Comparison of ENCODE assay signal across 8 cellular contexts in the genomic region with DNA sequence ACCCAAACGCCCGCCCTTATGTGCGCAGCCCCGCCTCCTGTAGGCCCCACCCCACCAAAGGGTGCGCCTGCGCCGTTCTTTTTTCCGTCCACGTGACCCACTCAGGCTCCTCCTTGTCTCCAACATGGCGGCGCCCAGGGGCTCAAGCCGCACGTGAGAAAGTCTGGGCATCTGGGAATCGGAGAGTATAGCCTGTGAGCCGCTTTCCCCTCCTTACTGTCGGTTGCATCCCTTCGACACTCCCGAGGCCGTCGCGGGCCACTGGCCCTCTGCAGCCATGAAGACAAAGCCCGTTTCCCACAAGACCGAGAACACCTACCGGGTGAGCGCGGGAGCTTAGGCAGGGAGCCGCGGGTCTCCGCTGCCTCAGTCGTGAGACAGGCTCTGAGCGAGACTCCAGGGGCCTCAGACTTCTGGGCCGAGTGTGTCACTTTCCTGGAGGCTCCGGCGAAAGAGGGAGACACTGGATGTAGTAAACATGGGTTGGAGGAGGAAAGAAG. TPM values are rescaled to one million over a fixed set of nuclear protein-coding genes. Genes with fewer than 3 reads are reported as not detected.
DNase-seq lines count a peak whose midpoint lies in the region; ATAC-seq and TF ChIP-seq lines count a peak whose summit lies in the region.

TSS of gene UTP20 (plus strand) at position 100 of the 500 bp plus-strand sequence. CDS start at position 278, 178 bp downstream.

- DNase-seq in NCI-H2029 treated with DMSO at 0.1 percent for 48 hours (lab: John Stamatoyannopoulos, UW), result peak; percentile 77
- peak; percentile 80 for DNase-seq in T-helper 22 cell (ENCODE audit: low read depth)
- peak; percentile 69 for DNase-seq in astrocyte of the cerebellum (ENCODE audit: low read depth)
- DNase-seq in hepatic stellate cell (ENCODE audit: low spot score), result peak; percentile 85
- peak; percentile 72 for DNase-seq in renal cortical epithelial cell (ENCODE audit: low read depth)
- DNase-seq in aorta, result peak; percentile 94 to 98

- WGBS in aorta, 2 donors, result 0% methylated on average over 34 of the region's 34 CpGs

- H3K27me3 ChIP-seq in aorta (ENCODE audit: control insufficient read depth in 1 of 2, insufficient read depth in 2 of 2, low read length in 1 of 2), result no peaks in the 10 kb centered on the region

- intact Hi-C loops in aorta (cut with DNase I), result loop anchor here in 1 of 2 donors (5.0 kb wide), 1 partner anchor 453 kb away; no protein-coding TSS in a partner anchor

- H3K4me1 ChIP-seq in aorta (ENCODE audit: control insufficient read depth in 1 of 2, insufficient read depth in 2 of 2, low read length in 2 of 2), result no peaks in the 10 kb centered on the region

- in situ Hi-C loops in astrocyte of the cerebellum (cut with HindIII; ENCODE audit: low sequenced_read_pairs), result no loop called here

- H3K4me3 ChIP-seq in astrocyte of the cerebellum (ENCODE audit: low read depth, low read length) (peak within 1 kb of the TSS; percentile 92), aorta (ENCODE audit: low read length in 2 of 2) (peak within 1 kb of the TSS; percentile 54 to 83)

- H3K27ac ChIP-seq in aorta (ENCODE audit: low read depth in 1 of 2, low read length in 2 of 2), result no peak within 1 kb of the TSS

- peak; percentile 100 for ATAC-seq in GM18511 (IDR thresholded peaks at IDR 0.05; ENCODE audit: unreplicated experiment)
- ATAC-seq in HG02973 (IDR thresholded peaks at IDR 0.05; ENCODE audit: unreplicated experiment), result peak; percentile 99
- peak; percentile 100 for ATAC-seq in aorta (ENCODE audit: low FRiP score)

- no peaks in the 10 kb centered on the region for H3K36me3 ChIP-seq in aorta (ENCODE audit: control insufficient read depth in 1 of 2, insufficient read depth in 2 of 2, low read length in 1 of 2)

- H3K9me3 ChIP-seq in aorta (ENCODE audit: control insufficient read depth, low read length), result no peaks in the 10 kb centered on the region

- TF ChIP-seq CTCF in astrocyte of the cerebellum (IDR thresholded peaks at IDR 0.05; ENCODE audit: low read depth, low read length, missing control alignments), result no peak

RNA-seq across cellular contexts. Expression of gene UTP20, which starts in this region (rescaled TPM):
- 19.8 and 25.1 TPM in 2 replicates for total RNA-seq in renal cortical epithelial cell
- 10 to 100 TPM; 11.4 to 15.3 TPM for total RNA-seq in aorta
- polyA plus RNA-seq in aorta, result 1 to 10 TPM in 1 of 2 donors, under 1 TPM in 1; 0.50 to 1.9 TPM
